ENCODE assay signal across 19 cellular contexts in genomic region chr20:14413835-14414234, GRCh38.
DNase-seq lines count a peak whose midpoint lies in the region; ATAC-seq, FAIRE-seq and TF ChIP-seq lines count a peak whose summit lies in the region.
"Had no signal": no experiment of that assay in that cellular context is flagged by ENCODE, and none has a peak within 500 bp of the region (broad histone marks: within the 10 kb centered on the region; RNA-seq: fewer than 3 reads in every experiment).

No MANE protein-coding gene starts in this region.

- TF ChIP-seq EP300 in HepG2 (IDR thresholded peaks at IDR 0.05; ENCODE audit: low read depth in 2 of 2, low read length in 2 of 2) (no peak), HepG2 (CRISPR knock-in tag; IDR thresholded peaks at IDR 0.05; ENCODE audit: borderline replicate concordance) (no peak)

- no peaks in the 10 kb centered on the region for H3K9me3 ChIP-seq in HepG2 (ENCODE audit: low read length)
- no peaks in the 10 kb centered on the region for H3K9me3 ChIP-seq in right lobe of liver
- no peaks in the 10 kb centered on the region for H3K9me3 ChIP-seq in liver (ENCODE audit: control insufficient read depth in 4 of 4, low read length in 3 of 4)

- no peaks in the 10 kb centered on the region for H3K79me2 ChIP-seq in HepG2 (ENCODE audit: insufficient read depth, low read length)

- no peak for FAIRE-seq in HepG2 (lab: Jason Lieb, UNC)
- FAIRE-seq: D721Med, GM12892, GM19239, H54 had no signal

- BruUV-seq in HepG2 (replicated peaks; lab: Mats Ljungman, UMichigan): no TSS peak

- no peak overlapping the region for H3K4me2 ChIP-seq in HepG2 (ENCODE audit: low read depth, low read length)

- intact Hi-C loops in HepG2 (cut with micrococcal nuclease; ENCODE audit: unreplicated experiment): no loop called here
- intact Hi-C loops in right lobe of liver (cut with DNase I): no loop called here

- H3K27ac Mint-ChIP-seq in WTC11: peak overlapping the region; percentile 38; the same call in 1 of the 2 replicates
- H3K27ac Mint-ChIP-seq: B cell; CD4-positive, alpha-beta T cell had no signal

- CTCF ChIA-PET in HepG2 (lab: Yijun Ruan, JAX; ENCODE audit: low intra/inter-chr PET ratio, low total read pairs): no interaction called here
- CTCF ChIA-PET in WTC11 (lab: Charles Lee): no interaction called here

- POLR2A ChIA-PET in HepG2 (lab: Yijun Ruan, JAX) (no interaction called here), WTC11 (lab: Charles Lee) (no interaction called here)

- no peaks in the 10 kb centered on the region for H3K27me3 Mint-ChIP-seq in WTC11 (ENCODE audit: low read depth)
- H3K27me3 Mint-ChIP-seq: B cell; CD4-positive, alpha-beta T cell had no signal

- H3K36me3 ChIP-seq in HepG2 (replicated peaks in 1 of 2; ENCODE audit: control insufficient read depth in 1 of 2, insufficient read depth in 2 of 2, low read length in 2 of 2) (no peaks in the 10 kb centered on the region), right lobe of liver (no peaks in the 10 kb centered on the region), liver (ENCODE audit: control insufficient read depth in 4 of 4, insufficient read depth in 3 of 4, low read depth in 1 of 4, low read length in 3 of 4) (no peaks in the 10 kb centered on the region)

- TF ChIP-seq POLR2A in HepG2 (IDR thresholded peaks at IDR 0.05; ENCODE audit: insufficient read depth in 1 of 2, low read depth in 2 of 2, low read length in 2 of 2): no peak
- no peak for TF ChIP-seq POLR2A in right lobe of liver (IDR thresholded peaks at IDR 0.05)

- DNase-seq in HepG2 (ENCODE audit: low spot score): no peak
- DNase-seq in right lobe of liver: no peak
- DNase-seq in WTC11 (ENCODE audit: low spot score): no peak
- no peak for DNase-seq in DMS79 (lab: John Stamatoyannopoulos, UW)
- no peak for DNase-seq in HuH-7.5 (ENCODE audit: low spot score)
- DNase-seq in RKO (ENCODE audit: low spot score): no peak
- DNase-seq in LoVo (ENCODE audit: low spot score): no peak
- DNase-seq: ACHN; C1 segment of cervical spinal cord; CD4-positive, alpha-beta T cell; DMS153; DND-41; GDM1 had no signal

- no peak overlapping the region for H3K4me3 Mint-ChIP-seq in WTC11
- H3K4me3 Mint-ChIP-seq: B cell; CD4-positive, alpha-beta T cell had no signal

- H3K4me1 Mint-ChIP-seq in WTC11: peaks cover 30% of the 10 kb centered on the region
- H3K4me1 Mint-ChIP-seq: B cell had no signal

- H3K4me1 ChIP-seq in HepG2 (ENCODE audit: insufficient read depth, low read length) (no peaks in the 10 kb centered on the region), right lobe of liver (peaks cover 0 to 41% (median 15%) of the 10 kb centered on the region in 4 donors), liver (ENCODE audit: control insufficient read depth in 4 of 4, insufficient read depth in 4 of 4, low read length in 3 of 4) (peaks cover 3 to 32% (median 10%) of the 10 kb centered on the region in 4 donors)

- TF ChIP-seq RAD21 in HepG2 (CRISPR knock-in tag; IDR thresholded peaks at IDR 0.05): no peak
- TF ChIP-seq RAD21 in liver (IDR thresholded peaks at IDR 0.05): no peak

- TF ChIP-seq CTCF in HepG2 (CRISPR knock-in tag; IDR thresholded peaks at IDR 0.05) (no peak), right lobe of liver (IDR thresholded peaks at IDR 0.05) (no peak), WTC11 (IDR thresholded peaks at IDR 0.05) (no peak), liver (IDR thresholded peaks at IDR 0.05; ENCODE audit: low read depth, low read length, missing input control) (no peak)

- no peaks in the 10 kb centered on the region for H3K36me3 Mint-ChIP-seq in WTC11

- no peaks in the 10 kb centered on the region for H4K20me1 ChIP-seq in HepG2 (ENCODE audit: insufficient read depth, low read length)

- ATAC-seq in HepG2 (no peak), right lobe of liver (no peak), WTC11 (no peak)

- H3K27ac ChIP-seq in HepG2 (ENCODE audit: extremely low read length, insufficient read depth, low read length): no peak overlapping the region
- peak overlapping the region in 1 of 3 donors; percentile 52 for H3K27ac ChIP-seq in right lobe of liver
- no peak overlapping the region for H3K27ac ChIP-seq in liver (ENCODE audit: low read depth in 1 of 2, low read length in 2 of 2)

- 11% methylated on average over 3 of the region's 3 CpGs for WGBS in HepG2 (ENCODE audit: low lambda C conversion rate)
- WGBS in right lobe of liver (ENCODE audit: insufficient coverage, low coverage, low lambda C conversion rate, missing lambda C conversion rate): 58% methylated on average over 3 of the region's 3 CpGs
- WGBS in liver: 67% methylated on average over 3 of the region's 3 CpGs

- H3K9me3 Mint-ChIP-seq in WTC11: no peaks in the 10 kb centered on the region

- H3K27me3 ChIP-seq in HepG2 (ENCODE audit: control insufficient read depth in 1 of 2, insufficient read depth in 2 of 2, low read length in 2 of 2) (no peaks in the 10 kb centered on the region), right lobe of liver (no peaks in the 10 kb centered on the region), liver (ENCODE audit: control insufficient read depth in 4 of 4, insufficient read depth in 4 of 4, low read length in 3 of 4) (no peaks in the 10 kb centered on the region)

- no peak overlapping the region for H3K4me3 ChIP-seq in HepG2 (replicated peaks in 1 of 3; ENCODE audit: insufficient read depth in 1 of 3, low read depth in 2 of 3, low read length in 3 of 3)
- no peak overlapping the region for H3K4me3 ChIP-seq in right lobe of liver
- H3K4me3 ChIP-seq in liver (ENCODE audit: low read depth in 1 of 3, low read length in 3 of 3): no peak overlapping the region

- in situ Hi-C loops in HepG2 (cut with HindIII; ENCODE audit: extremely low pct_ligation_motif_present, low pct_unique_long_range_greater_than_20kb): no loop called here

- no peak overlapping the region for H2AFZ ChIP-seq in HepG2 (ENCODE audit: low read length)

- H3K9ac ChIP-seq in HepG2 (ENCODE audit: insufficient read depth, low read depth, low read length) (no peak overlapping the region), liver (ENCODE audit: low read depth in 1 of 2, low read length in 2 of 2) (no peak overlapping the region)

TF ChIP-seq in HepG2, 621 proteins besides CTCF, POLR2A, EP300 and RAD21:
- TF ChIP-seq ARHGAP35 (CRISPR knock-in tag; IDR thresholded peaks at IDR 0.05; ENCODE audit: borderline replicate concordance) (no peak), FOXO4 (CRISPR knock-in tag; conservative IDR thresholded peaks at IDR 0.05) (0 out of 2 replicates have a peak, but pooled peaks have one; percentile 14)

TF ChIP-seq in WTC11, 78 proteins besides CTCF, POLR2A, EP300 and RAD21 (continues in another document):
- TF ChIP-seq OVOL2 (CRISPR knock-in tag; IDR thresholded peaks at IDR 0.05; ENCODE audit: borderline replicate concordance) (no peak), FOXK1 (CRISPR knock-in tag; IDR thresholded peaks at IDR 0.05) (no peak), STAT6 (CRISPR knock-in tag; conservative IDR thresholded peaks at IDR 0.05; ENCODE audit: low read depth) (no peak), PRRX2 (CRISPR knock-in tag; IDR thresholded peaks at IDR 0.05) (no peak), ZBTB21 (CRISPR knock-in tag; IDR thresholded peaks at IDR 0.05; ENCODE audit: borderline replicate concordance) (no peak), GABPB1 (CRISPR knock-in tag; IDR thresholded peaks at IDR 0.05) (no peak), ESRRA (CRISPR knock-in tag; IDR thresholded peaks at IDR 0.05; ENCODE audit: borderline replicate concordance) (no peak)

TF ChIP-seq in liver, 16 proteins besides CTCF, POLR2A, EP300 and RAD21:
- peak; percentile 7 for TF ChIP-seq YY1 (IDR thresholded peaks at IDR 0.05)
- TF ChIP-seq GABPA (IDR thresholded peaks at IDR 0.05 in 1 of 2, conservative IDR thresholded peaks at IDR 0.05 in 1 of 2): no peak
